Comparison of ENCODE assay signal across 8 cellular contexts in the genomic region with DNA sequence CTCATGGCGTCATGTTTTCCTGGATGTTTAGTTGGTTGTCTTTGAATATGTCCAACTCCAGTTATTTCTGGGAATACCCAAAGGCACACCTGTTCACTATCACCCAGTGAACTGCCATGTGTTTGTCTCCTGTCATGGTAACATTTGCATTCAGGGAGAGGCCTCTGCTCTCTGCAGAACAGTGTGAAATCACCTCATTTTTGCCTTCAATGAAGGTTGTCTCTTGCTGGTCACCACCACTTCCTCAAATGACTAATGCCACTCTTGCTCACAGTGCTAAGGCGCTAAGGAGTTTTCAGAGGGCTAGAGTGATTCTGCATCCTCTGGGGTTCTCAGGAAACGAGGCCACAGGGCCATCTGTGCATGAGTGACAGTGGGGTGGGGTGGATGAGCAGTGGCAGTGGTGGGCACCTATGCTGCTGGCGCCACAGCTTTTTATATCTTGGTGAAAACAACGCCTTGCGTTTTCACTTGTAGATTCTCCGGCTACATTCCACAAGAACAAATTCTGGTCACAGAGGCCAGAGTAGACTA.
DNase-seq lines count a peak whose midpoint lies in the region; FAIRE-seq and TF ChIP-seq lines count a peak whose summit lies in the region.

No MANE protein-coding gene starts in this region.

- peak; percentile 77 for DNase-seq in GM13976 (ENCODE audit: low spot score)
- DNase-seq in MV-4-11 (lab: John Stamatoyannopoulos, UW) = peak; percentile 96
- DNase-seq in activated CD8-positive, alpha-beta memory T cell treated with anti-CD3 and anti-CD28 coated beads for 48 hours (ENCODE audit: low read depth in 2 of 3, low spot score in 2 of 3) = peak in 2 of 3 experiments; percentile 45 to 55
- no peak for DNase-seq in cardiac muscle cell (ENCODE audit: low read depth in 1 of 2, low spot score in 1 of 2)
- DNase-seq in stimulated activated CD4-positive, alpha-beta T cell treated with anti-CD3 and anti-CD28 coated beads, Interleukin-4, amount 100 ng/mL, for 4 hours = peak; percentile 18 to 62
- DNase-seq in D721Med (ENCODE audit: insufficient read length, low spot score) = no peak
- DNase-seq in NCI-H524 treated with DMSO at 0.1 percent for 48 hours (lab: John Stamatoyannopoulos, UW) = no peak

- CTCF ChIA-PET in HEK293 (lab: Yijun Ruan, JAX) = no interaction called here

- TF ChIP-seq CTCF in GM13976 (IDR thresholded peaks at IDR 0.05; ENCODE audit: borderline replicate concordance, control extremely low read depth, extremely low read depth, insufficient read depth, missing control alignments) (no peak), HEK293 (tag by site-specific recombination; IDR thresholded peaks at IDR 0.05) (no peak), cardiac muscle cell (IDR thresholded peaks at IDR 0.05; ENCODE audit: low read depth, low read length) (no peak), D721Med (IDR thresholded peaks at IDR 0.05; ENCODE audit: insufficient read depth, missing control alignments) (no peak)

- H3K36me3 ChIP-seq in HEK293 (ENCODE audit: control insufficient read depth in 2 of 2, insufficient read depth in 1 of 2, low read length in 2 of 2) (no peaks in the 10 kb centered on the region), cardiac muscle cell (no peaks in the 10 kb centered on the region)

- H3K4me1 ChIP-seq in HEK293 (ENCODE audit: control insufficient read depth, insufficient read depth, low read length) (peaks cover 22% of the 10 kb centered on the region), cardiac muscle cell (ENCODE audit: low read depth) (peaks cover 45% of the 10 kb centered on the region)

- peak overlapping the region; percentile 58 for H3K27ac ChIP-seq in HEK293 (ENCODE audit: extremely low read depth, low read depth, low read length)
- peak overlapping the region; percentile 96 for H3K27ac ChIP-seq in cardiac muscle cell

- H3K9me3 ChIP-seq in HEK293 (ENCODE audit: control insufficient read depth, insufficient read depth, low read depth, low read length) = no peaks in the 10 kb centered on the region
- no peaks in the 10 kb centered on the region for H3K9me3 ChIP-seq in cardiac muscle cell (ENCODE audit: low read depth)

- POLR2A ChIA-PET in HEK293 (lab: Yijun Ruan, JAX) = no interaction called here

- H3K4me3 ChIP-seq in HEK293 (ENCODE audit: low read depth, low read length) (no peak overlapping the region), cardiac muscle cell (no peak overlapping the region)

- in situ Hi-C loops in GM13976 (cut with MboI; ENCODE audit: low sequenced_read_pairs, unreplicated experiment) = no loop called here

- H3K27me3 ChIP-seq in cardiac muscle cell = no peaks in the 10 kb centered on the region

- no peak for FAIRE-seq in D721Med (lab: Jason Lieb, UNC)

TF ChIP-seq in HEK293, 187 proteins besides CTCF, POLR2A, EP300 and RAD21:
- TF ChIP-seq ZSCAN16 (tag by site-specific recombination; IDR thresholded peaks at IDR 0.05) (no peak), ZNF202 (tag by site-specific recombination; IDR thresholded peaks at IDR 0.05; ENCODE audit: borderline replicate concordance) (no peak), ZSCAN30 (tag by site-specific recombination; IDR thresholded peaks at IDR 0.05) (no peak), ZNF558 (tag by site-specific recombination; IDR thresholded peaks at IDR 0.05) (no peak), ZNF350 (tag by site-specific recombination; IDR thresholded peaks at IDR 0.05) (no peak)

Comparison
In these comparisons a context has a peak if more than half of its experiments do, and no peak if none do; other contexts are left out.
1. DNase-seq: peak in GM13976 (single experiment), MV-4-11 (single experiment), activated CD8-positive, alpha-beta memory T cell treated with anti-CD3 and anti-CD28 coated beads for 48 hours (2 of 3) and stimulated activated CD4-positive, alpha-beta T cell treated with anti-CD3 and anti-CD28 coated beads, Interleukin-4, amount 100 ng/mL, for 4 hours (2 of 2); none in cardiac muscle cell (0 of 2), D721Med (single experiment) and NCI-H524 treated with DMSO at 0.1 percent for 48 hours (single experiment).